Comparison of ENCODE assay signal across 20 cellular contexts in the genomic region with DNA sequence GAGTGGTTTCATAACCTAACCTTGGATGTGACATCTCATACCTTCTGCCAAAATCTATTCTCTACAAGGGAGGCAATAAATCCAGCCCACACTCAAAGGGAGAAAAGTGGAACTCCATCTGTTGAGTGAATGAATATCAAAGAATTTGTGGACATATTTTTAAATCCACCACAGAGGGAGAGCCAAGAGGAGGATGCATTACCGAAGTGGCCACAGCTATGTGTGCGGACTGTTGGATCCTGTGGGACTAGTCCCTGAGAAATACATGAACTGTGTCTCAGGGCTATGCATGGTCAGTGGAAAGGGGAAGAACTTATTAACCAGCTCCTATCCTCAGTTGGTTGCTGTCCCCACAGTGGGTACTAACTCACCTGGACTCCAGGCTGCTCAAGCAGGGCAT.
"Had no signal": no experiment of that assay in that cellular context is flagged by ENCODE, and none has a peak within 500 bp of the region (broad histone marks: within the 10 kb centered on the region; RNA-seq: fewer than 3 reads in every experiment).

No MANE protein-coding gene starts in this region.

- DNase-seq: KBM-7, MV-4-11, NCI-H1048, NCI-H1105, NCI-H1417, NCI-H1436 treated with DMSO at 0.1 percent for 48 hours, NCI-H1694 treated with DMSO at 0.1 percent for 48 hours, NCI-H1930, NCI-H2081, NCI-H2107, NCI-H2227 treated with DMSO at 0.1 percent for 48 hours, NCI-H524, NCI-H69, NCI-H774, Right ventricle myocardium superior, RPMI8226, SIG-M5 had no signal

- H3K36me3 ChIP-seq: SJSA1 had no signal

- H3K4me1 ChIP-seq: SJSA1 had no signal

- FAIRE-seq: RCC 7860 had no signal

- H3K9me3 ChIP-seq: SJSA1 had no signal

- H3K4me3 ChIP-seq: SJSA1, SK-N-MC had no signal

- H3K27ac ChIP-seq: SJSA1, SK-N-MC had no signal

- H3K27me3 ChIP-seq: SJSA1 had no signal
